Comparison of ENCODE assay signal across 10 cellular contexts in genomic region chr4:99815597-99816011, GRCh38. TPM values are rescaled to one million over a fixed set of nuclear protein-coding genes. Genes with fewer than 3 reads are reported as not detected.
DNase-seq lines count a peak whose midpoint lies in the region; ATAC-seq and TF ChIP-seq lines count a peak whose summit lies in the region.
"Had no signal": no experiment of that assay in that cellular context is flagged by ENCODE, and none has a peak within 500 bp of the region (broad histone marks: within the 10 kb centered on the region; RNA-seq: fewer than 3 reads in every experiment).

No MANE protein-coding gene starts in this region.

- H3K9me3 Mint-ChIP-seq in activated T-helper 1 cell treated with anti-CD3 and anti-CD28 coated beads, Interleukin-12 subunit alpha, Interleukin-12 subunit beta, Interleukin-2, Interleukin-4 antibody, amounts not matched to agents 30 ng/mL and 10 ng/mL and 1 ng/mL, durations not matched to agents 14 hours and 24 hours and 36 hours = no peaks in the 10 kb centered on the region
- H3K9me3 Mint-ChIP-seq in memory B cell = no peaks in the 10 kb centered on the region

- H3K36me3 Mint-ChIP-seq in activated T-helper 1 cell treated with anti-CD3 and anti-CD28 coated beads, Interleukin-12 subunit alpha, Interleukin-12 subunit beta, Interleukin-2, Interleukin-4 antibody, amounts not matched to agents 30 ng/mL and 10 ng/mL and 1 ng/mL, durations not matched to agents 14 hours and 24 hours and 36 hours (ENCODE audit: low read depth) = peaks cover 17% of the 10 kb centered on the region
- peaks cover 11% of the 10 kb centered on the region for H3K36me3 Mint-ChIP-seq in memory B cell

- no peak for ATAC-seq in memory B cell (ENCODE audit: low read depth)
- ATAC-seq in HG02759 (IDR thresholded peaks at IDR 0.05; ENCODE audit: unreplicated experiment) = no peak

- H3K4me3 Mint-ChIP-seq in activated T-helper 1 cell treated with anti-CD3 and anti-CD28 coated beads, Interleukin-12 subunit alpha, Interleukin-12 subunit beta, Interleukin-2, Interleukin-4 antibody, amounts not matched to agents 30 ng/mL and 10 ng/mL and 1 ng/mL, durations not matched to agents 14 hours and 24 hours and 36 hours = peak overlapping the region; percentile 92
- peak overlapping the region; percentile 51 for H3K4me3 Mint-ChIP-seq in memory B cell

- H3K4me1 Mint-ChIP-seq in activated T-helper 1 cell treated with anti-CD3 and anti-CD28 coated beads, Interleukin-12 subunit alpha, Interleukin-12 subunit beta, Interleukin-2, Interleukin-4 antibody, amounts not matched to agents 30 ng/mL and 10 ng/mL and 1 ng/mL, durations not matched to agents 14 hours and 24 hours and 36 hours (ENCODE audit: low read depth) = peaks cover 68% of the 10 kb centered on the region
- peaks cover 33% of the 10 kb centered on the region for H3K4me1 Mint-ChIP-seq in memory B cell

- no peaks in the 10 kb centered on the region for H3K27me3 ChIP-seq in testis

- H3K27ac ChIP-seq in testis = no peak overlapping the region

- WGBS in testis, 2 donors = 89 to 100% methylated on average over 1 of the region's 1 CpG

- peak overlapping the region; percentile 77 for H3K27ac Mint-ChIP-seq in activated T-helper 1 cell treated with anti-CD3 and anti-CD28 coated beads, Interleukin-12 subunit alpha, Interleukin-12 subunit beta, Interleukin-2, Interleukin-4 antibody, amounts not matched to agents 30 ng/mL and 10 ng/mL and 1 ng/mL, durations not matched to agents 14 hours and 24 hours and 36 hours
- H3K27ac Mint-ChIP-seq in memory B cell = peak overlapping the region; percentile 99

- no peaks in the 10 kb centered on the region for H3K4me1 ChIP-seq in testis

- intact Hi-C loops in activated T-helper 1 cell treated with anti-CD3 and anti-CD28 coated beads, Interleukin-12 subunit alpha, Interleukin-12 subunit beta, Interleukin-2, Interleukin-4 antibody, amounts not matched to agents 30 ng/mL and 10 ng/mL and 1 ng/mL, durations not matched to agents 14 hours and 24 hours and 36 hours (cut with micrococcal nuclease) = loop anchor here (1.0 to 5.0 kb wide), 10 partner anchors 32 to 1553 kb away; partner anchors contain the start of genes ADH5, DNAJB14, H2AZ1 and LAMTOR3
- intact Hi-C loops in testis (cut with DNase I; ENCODE audit: low total_unique reads) = no loop called here

- no peak for TF ChIP-seq CTCF in testis (IDR thresholded peaks at IDR 0.05)

- H3K4me3 ChIP-seq in testis = no peak overlapping the region

- H3K9me3 ChIP-seq in testis = no peaks in the 10 kb centered on the region

- H3K36me3 ChIP-seq in testis (ENCODE audit: low read depth, missing control alignments) = no peaks in the 10 kb centered on the region

- TF ChIP-seq POLR2A in testis (IDR thresholded peaks at IDR 0.05) = no peak

- DNase-seq in DMS79 (lab: John Stamatoyannopoulos, UW) (peak; percentile 80), NAMALWA (ENCODE audit: low spot score) (peak; percentile 17), memory B cell (ENCODE audit: low spot score in 2 of 2) (no peak), SKM-1 (lab: John Stamatoyannopoulos, UW; ENCODE audit: unreplicated experiment) (no peak), testis (no peak)
- no peak for DNase-seq in activated T-helper 1 cell treated with anti-CD3 and anti-CD28 coated beads, Interleukin-12 subunit alpha, Interleukin-12 subunit beta, Interleukin-2, Interleukin-4 antibody, amounts not matched to agents 30 ng/mL and 10 ng/mL and 1 ng/mL, durations not matched to agents 14 hours and 24 hours and 36 hours (ENCODE audit: low spot score)
- no peak for DNase-seq in stimulated activated CD8-positive, alpha-beta memory T cell treated with anti-CD3 and anti-CD28 coated beads, Interleukin-4, amount 100 ng/mL, for 48 hours
- DNase-seq: activated CD4-positive, CD25-positive, alpha-beta regulatory T cell had no signal

- H3K27me3 Mint-ChIP-seq in activated T-helper 1 cell treated with anti-CD3 and anti-CD28 coated beads, Interleukin-12 subunit alpha, Interleukin-12 subunit beta, Interleukin-2, Interleukin-4 antibody, amounts not matched to agents 30 ng/mL and 10 ng/mL and 1 ng/mL, durations not matched to agents 14 hours and 24 hours and 36 hours (ENCODE audit: insufficient read depth) = no peaks in the 10 kb centered on the region
- H3K27me3 Mint-ChIP-seq in memory B cell = no peaks in the 10 kb centered on the region

RNA-seq across cellular contexts. Expression of gene DAPP1, which starts 1.0 kb away (rescaled TPM):
- 38.8 and 40.2 TPM in 2 replicates for total RNA-seq in activated T-helper 1 cell treated with anti-CD3 and anti-CD28 coated beads, Interleukin-12 subunit alpha, Interleukin-12 subunit beta, Interleukin-2, Interleukin-4 antibody, amounts not matched to agents 30 ng/mL and 10 ng/mL and 1 ng/mL, durations not matched to agents 14 hours and 24 hours and 36 hours
- 1 to 10 TPM in 1 of 2 donors, under 1 TPM in 1; 0.50 to 1.1 TPM for total RNA-seq in testis
- polyA plus RNA-seq in testis (ENCODE audit: insufficient read depth, low read depth, low replicate concordance) = 2.4 TPM
- total RNA-seq: osteoblast had no signal

Comparison
In these comparisons a context has a peak if more than half of its experiments do, and no peak if none do; other contexts are left out.
1. DNase-seq: peak in DMS79 (single experiment) and NAMALWA (single experiment); none in activated T-helper 1 cell treated with anti-CD3 and anti-CD28 coated beads, Interleukin-12 subunit alpha, Interleukin-12 subunit beta, Interleukin-2, Interleukin-4 antibody, amounts not matched to agents 30 ng/mL and 10 ng/mL and 1 ng/mL, durations not matched to agents 14 hours and 24 hours and 36 hours (single experiment), memory B cell (0 of 2), SKM-1 (single experiment), testis (single experiment) and stimulated activated CD8-positive, alpha-beta memory T cell treated with anti-CD3 and anti-CD28 coated beads, Interleukin-4, amount 100 ng/mL, for 48 hours (single experiment).
2. RNA of gene DAPP1, which starts 1.0 kb away (total RNA-seq): 38.8 to 40.2 TPM in activated T-helper 1 cell treated with anti-CD3 and anti-CD28 coated beads, Interleukin-12 subunit alpha, Interleukin-12 subunit beta, Interleukin-2, Interleukin-4 antibody, amounts not matched to agents 30 ng/mL and 10 ng/mL and 1 ng/mL, durations not matched to agents 14 hours and 24 hours and 36 hours; 0.50 to 1.1 TPM in testis; every median in the first group is over 10 times any median in the second.